In the genomic region with DNA sequence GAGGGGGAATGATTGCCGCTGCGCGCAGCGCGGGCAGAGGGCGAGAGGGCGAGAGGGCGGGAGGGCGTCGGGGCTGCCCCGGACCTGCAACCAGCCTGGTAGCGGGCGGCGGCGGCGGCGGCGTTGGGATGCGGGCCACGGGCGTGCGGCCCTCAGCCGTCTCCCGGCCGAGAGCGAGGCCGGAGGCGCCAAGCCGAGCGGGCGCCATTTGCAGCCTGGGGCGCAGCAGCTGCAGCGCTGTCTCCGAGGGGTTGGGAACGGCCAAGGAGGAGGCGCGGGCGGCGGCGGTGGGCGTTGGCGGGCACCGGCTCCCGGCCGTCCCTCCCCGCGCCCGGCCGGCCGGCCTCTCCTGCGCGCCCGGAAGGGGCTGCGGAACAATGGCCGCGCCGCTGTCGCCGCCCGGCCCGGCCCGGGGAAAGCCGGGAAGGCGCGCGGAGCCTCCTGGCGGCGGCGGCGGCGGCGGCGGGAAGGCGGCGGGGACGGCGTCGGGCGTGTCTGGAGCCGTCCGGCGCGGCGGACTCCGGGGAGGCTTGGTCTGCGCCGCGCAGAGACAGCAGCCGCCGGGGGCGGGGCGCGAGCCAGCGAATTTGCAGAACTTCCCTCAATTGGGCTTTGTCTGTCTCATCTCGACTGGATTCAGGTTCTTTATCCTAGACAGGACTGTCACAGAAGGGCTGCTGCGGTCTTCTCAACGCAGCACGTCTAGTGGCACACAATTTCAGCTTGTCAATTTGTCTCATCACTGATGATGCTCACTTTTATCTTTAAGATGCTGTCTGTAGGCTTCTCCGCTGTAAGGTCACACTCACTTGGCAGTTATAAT, we compare ENCODE assay signal across 8 cellular contexts. TPM values are rescaled to one million over a fixed set of nuclear protein-coding genes. Genes with fewer than 3 reads are reported as not detected.
DNase-seq lines count a peak whose midpoint lies in the region; ATAC-seq and TF ChIP-seq lines count a peak whose summit lies in the region.

No MANE protein-coding gene starts in this region.

- peak overlapping the region; percentile 71 for H3K4me3 ChIP-seq in DOHH2 (ENCODE audit: low read length)
- peak overlapping the region; percentile 65 for H3K4me3 ChIP-seq in fibroblast of the aortic adventitia (ENCODE audit: low read depth, low read length)
- peak overlapping the region; percentile 53 to 70 (median 63) for H3K4me3 ChIP-seq in thyroid gland (replicated peaks in 1 of 3)

- no peak overlapping the region for H3K27ac Mint-ChIP-seq in naive B cell

- peak; percentile 56 for ATAC-seq in HG02885 (IDR thresholded peaks at IDR 0.05; ENCODE audit: poor library complexity, unreplicated experiment)
- peak; percentile 81 to 87 for ATAC-seq in naive B cell (ENCODE audit: low read depth in 2 of 2)

- H3K79me2 ChIP-seq in DOHH2 (ENCODE audit: control insufficient read depth, low read length): no peaks in the 10 kb centered on the region

- peaks cover 0 to 7% (median 5%) of the 10 kb centered on the region in 3 donors for H3K4me1 Mint-ChIP-seq in naive B cell

- peak; percentile 32 for DNase-seq in NCI-H460 (ENCODE audit: extremely low read depth, low read depth)
- DNase-seq in activated T-cell treated with anti-CD3 and anti-CD28 coated beads, Interleukin-2, amount 50 U/mL, for 48 hours: peak; percentile 41 to 59
- peak; percentile 54 for DNase-seq in fibroblast of the aortic adventitia (ENCODE audit: low read depth)
- DNase-seq in naive B cell: peak; percentile 11
- DNase-seq in thyroid gland: peak; percentile 61 to 64
- no peak for DNase-seq in central memory CD4-positive, alpha-beta T cell

- peak overlapping the region; percentile 74 for H3K4me2 ChIP-seq in DOHH2 (ENCODE audit: low read length)

- no peaks in the 10 kb centered on the region for H3K36me3 ChIP-seq in DOHH2 (ENCODE audit: control insufficient read depth, low read length)
- H3K36me3 ChIP-seq in thyroid gland: no peaks in the 10 kb centered on the region

- peak in 1 of 2 donors; percentile 58 for TF ChIP-seq POLR2A in thyroid gland (IDR thresholded peaks at IDR 0.05)

- H3K4me1 ChIP-seq in DOHH2 (ENCODE audit: control insufficient read depth, low read length) (no peaks in the 10 kb centered on the region; the same call in 1 of the 2 replicates), thyroid gland (peaks cover 7 to 17% of the 10 kb centered on the region in 2 donors)

- TF ChIP-seq CTCF in DOHH2 (IDR thresholded peaks at IDR 0.05; ENCODE audit: low read depth, low read length, poor library complexity, severe bottlenecking) (no peak), fibroblast of the aortic adventitia (IDR thresholded peaks at IDR 0.05; ENCODE audit: insufficient read depth, low read length) (no peak), thyroid gland (IDR thresholded peaks at IDR 0.05) (peak in 3 of 6 experiments; percentile 35 to 49 (median 46))

- H3K9me3 ChIP-seq in DOHH2 (ENCODE audit: control insufficient read depth, insufficient read depth, low read length): no peaks in the 10 kb centered on the region
- H3K9me3 ChIP-seq in thyroid gland: no peaks in the 10 kb centered on the region

- peaks cover 41% of the 10 kb centered on the region for H3K27me3 ChIP-seq in DOHH2 (ENCODE audit: control insufficient read depth, low read length)
- H3K27me3 ChIP-seq in thyroid gland: no peaks in the 10 kb centered on the region

- peaks cover 0 to 5% (median 0%) of the 10 kb centered on the region in 7 donors for H3K9me3 Mint-ChIP-seq in naive B cell

- H4K20me1 ChIP-seq in DOHH2 (ENCODE audit: control insufficient read depth, insufficient read depth, low read depth, low read length): no peaks in the 10 kb centered on the region

- H3F3A ChIP-seq in DOHH2 (ENCODE audit: control insufficient read depth, insufficient read depth): no peaks in the 10 kb centered on the region

- H3K27ac ChIP-seq in DOHH2 (ENCODE audit: low read depth, low read length) (no peak overlapping the region), thyroid gland (peak overlapping the region; percentile 84 to 92 (median 88))

- H3K27me3 Mint-ChIP-seq in naive B cell: peaks cover 13 to 49% (median 36%) of the 10 kb centered on the region in 3 donors

- H3K36me3 Mint-ChIP-seq in naive B cell: no peaks in the 10 kb centered on the region

- H3K9me2 ChIP-seq in DOHH2 (replicated peaks; ENCODE audit: control insufficient read depth, low read length): no peaks in the 10 kb centered on the region

- intact Hi-C loops in thyroid gland (cut with DNase I): no loop called here

- H3K4me3 Mint-ChIP-seq in naive B cell: peak overlapping the region; percentile 68 to 93 (median 84)

- 3 to 4% methylated on average over 23 to 36 of the region's 99 CpGs for WGBS in thyroid gland, 2 donors

RNA-seq across cellular contexts. Expression of a gene that starts 35.7 kb away (rescaled TPM):
- total RNA-seq in NCI-H460 (2014; rRNA removed; shearing (Covaris generic)): not detected in 2 replicates
- not detected in 2 replicates for polyA plus RNA-seq in NCI-H460 (2014; cell fraction: nucleus; rRNA removed)
- under 0.01 TPM in 1 of 2 replicates, not detected in the other for total RNA-seq in fibroblast of the aortic adventitia (ENCODE audit: low replicate concordance)
- polyA plus RNA-seq in naive B cell (ENCODE audit: low read depth in 6 of 6): not detected
- total RNA-seq in thyroid gland: under 1 TPM in 1 of 4 donors, not detected in 3; under 0.01 TPM

RNA-seq across cellular contexts. Expression of a gene that starts 38.6 kb away (rescaled TPM):
- total RNA-seq in NCI-H460 (2014; rRNA removed; shearing (Covaris generic)): 4.1 and 5.5 TPM in 2 replicates
- 0.69 and 4.4 TPM in 2 replicates for polyA plus RNA-seq in NCI-H460 (2014; cell fraction: nucleus; rRNA removed)
- total RNA-seq in fibroblast of the aortic adventitia (ENCODE audit: low replicate concordance) (7.1 and 10.8 TPM in 2 replicates), thyroid gland (10 to 100 TPM; 10.6 to 20.6 (median 12.6) TPM)
- polyA plus RNA-seq in naive B cell (ENCODE audit: low read depth in 6 of 6): not detected
